Comparison of ENCODE assay signal across 1 cellular context in the genomic region with DNA sequence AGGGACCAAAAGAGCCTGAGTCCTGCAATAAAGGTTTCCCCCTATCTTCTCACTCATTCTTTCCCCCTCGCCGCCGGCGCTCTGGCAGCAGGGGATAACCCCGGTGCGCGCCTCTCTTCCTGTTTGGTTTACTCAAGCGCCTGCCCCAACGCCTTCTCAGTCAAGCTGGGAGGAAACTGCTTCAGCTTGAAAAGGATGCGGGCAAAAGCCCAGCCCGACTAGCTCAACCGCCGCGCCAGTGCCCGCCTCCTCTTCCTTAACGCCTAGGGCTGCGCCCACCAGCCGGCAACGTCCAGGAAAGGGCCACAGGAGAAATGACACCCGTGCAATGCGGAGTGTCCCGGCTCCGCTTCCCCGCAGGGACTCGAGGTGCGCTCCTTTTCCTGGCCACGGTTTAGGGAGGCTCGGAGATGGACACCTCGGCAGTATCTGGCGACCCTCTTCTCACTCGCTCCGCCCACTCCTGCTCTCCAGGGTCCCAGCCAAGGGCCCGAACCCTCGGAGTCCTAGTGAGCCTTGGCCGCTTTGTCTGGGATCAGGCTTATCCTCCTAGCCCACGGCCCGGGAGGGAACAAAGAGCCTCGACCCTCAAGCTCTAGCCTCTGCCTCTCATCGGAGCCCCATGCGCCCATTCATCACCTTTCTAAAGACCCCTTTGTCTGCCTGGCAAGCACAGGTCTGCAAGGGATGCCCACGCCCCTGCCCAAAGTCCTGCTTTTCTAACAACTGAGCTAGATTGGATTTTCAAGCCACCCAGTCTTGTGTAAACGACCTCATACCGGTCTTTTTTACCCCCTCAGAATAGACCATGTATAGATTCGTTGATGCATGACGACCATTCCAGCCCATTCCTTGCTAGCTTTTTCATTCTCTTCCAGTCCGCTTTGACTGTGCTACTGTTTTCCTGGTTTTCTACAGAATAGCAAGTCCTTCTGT.
TF ChIP-seq lines count a peak whose summit lies in the region.

No MANE protein-coding gene starts in this region.

TF ChIP-seq in GM23338, 12 proteins besides CTCF, POLR2A, EP300 and RAD21 (continued from another document):
- TF ChIP-seq EZH2 (IDR thresholded peaks at IDR 0.05; ENCODE audit: low read depth, unreplicated experiment) (peak; percentile 45), JUNB (IDR thresholded peaks at IDR 0.05; ENCODE audit: unreplicated experiment) (no peak)
TF ChIP-seq in GM23338: peak in this region for 1.
